Comparison of ENCODE assay signal across 26 cellular contexts in the genomic region with DNA sequence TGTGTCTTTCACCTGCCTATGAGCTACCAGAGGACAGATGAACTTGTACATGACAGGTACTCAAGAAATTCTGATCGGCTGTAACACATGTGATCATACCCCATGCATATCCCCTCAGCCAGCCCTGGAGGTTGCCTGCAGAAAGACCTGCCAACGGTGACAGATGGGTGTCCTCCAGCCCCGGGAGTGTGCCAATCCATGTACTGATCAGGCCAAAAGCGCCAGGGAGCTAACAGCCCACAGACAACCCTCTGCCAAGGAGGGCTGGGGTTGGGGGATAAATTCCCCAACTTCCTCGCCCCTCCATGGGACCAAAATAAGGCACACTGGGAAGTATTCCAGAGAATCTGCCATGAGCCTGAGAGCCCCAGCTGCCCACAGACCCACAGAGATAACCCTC.
"Had no signal": no experiment of that assay in that cellular context is flagged by ENCODE, and none has a peak within 500 bp of the region (broad histone marks: within the 10 kb centered on the region; RNA-seq: fewer than 3 reads in every experiment).

No MANE protein-coding gene starts in this region.

- FAIRE-seq: endothelial cell of umbilical vein, islet of Langerhans, small intestine had no signal

- DNase-seq: dermis blood vessel endothelial cell; effector memory CD4-positive, alpha-beta T cell; esophagus squamous epithelium; foreskin melanocyte; glutamatergic neuron; heart right ventricle; hippocampal formation; left cardiac atrium; left lung; mesendoderm; midbrain; naive thymus-derived CD4-positive, alpha-beta T cell; right lobe of liver; small intestine; stimulated activated CD4-positive, alpha-beta T cell treated with anti-CD3 and anti-CD28 coated beads, Interleukin-12 subunit alpha, Interleukin-12 subunit beta, amount 100 ng/mL, for 4 hours; stimulated activated CD4-positive, alpha-beta T cell treated with anti-CD3 and anti-CD28 coated beads, Interleukin-1b, Interleukin-23, amount 100 ng/mL, for 48 hours; stimulated activated CD4-positive, alpha-beta T cell treated with anti-CD3 and anti-CD28 coated beads, Interleukin-4, amount 100 ng/mL, for 1 hour; stimulated activated CD8-positive, alpha-beta memory T cell treated with anti-CD3 and anti-CD28 coated beads, Interleukin-4, amount 100 ng/mL, for 48 hours; stimulated activated naive CD4-positive, alpha-beta T cell; stimulated activated naive CD8-positive, alpha-beta T cell treated with anti-CD3 and anti-CD28 coated beads, Interleukin-15, amount 100 ng/mL, for 72 hours; thyroid gland had no signal

- H2AFZ ChIP-seq: neural progenitor cell, parathyroid adenoma had no signal

- H3K79me2 ChIP-seq: parathyroid adenoma had no signal

- H3K4me3 ChIP-seq: coronary artery, esophagus squamous epithelium, heart right ventricle, left lung, neural progenitor cell, right lobe of liver, thyroid gland had no signal

- H3K36me3 ChIP-seq: esophagus squamous epithelium, heart right ventricle, left lung, neural progenitor cell, right lobe of liver, thyroid gland had no signal

- H3K27ac ChIP-seq: coronary artery, esophagus squamous epithelium, heart right ventricle, left lung, neural progenitor cell, parathyroid adenoma, right lobe of liver, thyroid gland had no signal

- H3K9me3 ChIP-seq: esophagus squamous epithelium, heart right ventricle, left lung, right lobe of liver, thyroid gland had no signal

- H3K9ac ChIP-seq: neural progenitor cell, parathyroid adenoma had no signal

- ATAC-seq: heart right ventricle; left cardiac atrium; left lung; naive thymus-derived CD4-positive, alpha-beta T cell; right lobe of liver; stimulated activated naive CD8-positive, alpha-beta T cell treated with anti-CD3 and anti-CD28 coated beads, Interleukin-15, amount 100 ng/mL, for 72 hours had no signal

- H3K4me1 ChIP-seq: esophagus squamous epithelium, left lung, parathyroid adenoma, right lobe of liver, thyroid gland had no signal

- H3K27me3 ChIP-seq: neural progenitor cell, right lobe of liver, thyroid gland had no signal

- H3K4me2 ChIP-seq: neural progenitor cell had no signal
